Comparison of ENCODE assay signal across 17 cellular contexts in the genomic region with DNA sequence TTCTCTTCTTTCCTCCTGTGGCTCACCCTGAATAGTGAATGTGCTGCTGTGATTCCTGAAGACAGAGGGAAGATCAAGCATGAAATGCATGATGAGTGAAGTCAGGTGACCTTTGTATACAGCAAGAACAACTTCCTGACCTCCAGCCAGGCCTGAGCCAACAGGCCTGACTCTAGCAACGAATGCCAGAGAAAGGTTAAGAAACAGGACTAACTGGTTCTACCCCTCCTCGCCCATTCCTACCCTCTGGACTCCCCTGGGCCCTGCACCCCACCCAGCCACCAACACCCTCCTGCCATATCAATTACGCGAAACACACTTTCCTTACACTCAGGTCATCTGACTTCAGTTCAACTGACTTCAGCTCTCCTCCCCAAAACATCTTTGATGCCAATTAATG. TPM values are rescaled to one million over a fixed set of nuclear protein-coding genes. Genes with fewer than 3 reads are reported as not detected.
DNase-seq lines count a peak whose midpoint lies in the region; ATAC-seq, FAIRE-seq and TF ChIP-seq lines count a peak whose summit lies in the region.
"Had no signal": no experiment of that assay in that cellular context is flagged by ENCODE, and none has a peak within 500 bp of the region (broad histone marks: within the 10 kb centered on the region; RNA-seq: fewer than 3 reads in every experiment).

No MANE protein-coding gene starts in this region.

- POLR2A ChIA-PET in H1 (lab: Charles Lee; ENCODE audit: partially characterized antibody) = no interaction called here

- peaks cover 37 to 66% of the 10 kb centered on the region in 2 donors for H3K36me3 Mint-ChIP-seq in CD14-positive monocyte
- H3K36me3 Mint-ChIP-seq in HFFc6 (ENCODE audit: low read depth) = peaks cover 17% of the 10 kb centered on the region

- intact Hi-C loops in CD14-positive monocyte (cut with micrococcal nuclease) (loop anchor here (5.0 kb wide), 2 partner anchors 162 to 207 kb away; a partner anchor contains a TSS), mucosa of descending colon (cut with DNase I, micrococcal nuclease) (no loop called here)

- no peak overlapping the region for H3K14ac ChIP-seq in H1 (ENCODE audit: insufficient read length)

- H3K4me2 ChIP-seq in Karpas-422 (ENCODE audit: low read depth, low read length, poor library complexity, severe bottlenecking) (no peak overlapping the region), H1 (ENCODE audit: insufficient read depth in 1 of 2, low read depth in 2 of 2, low read length in 2 of 2) (no peak overlapping the region)

- CTCF ChIA-PET in H1 (lab: Charles Lee; ENCODE audit: partially characterized antibody) = interaction anchor here (0.7 to 1.5 kb wide), 3 partner anchors 11 to 195 kb away, joined by 4 to 5 read pairs (median 4); no protein-coding TSS in a partner anchor

- no peak overlapping the region for H3K56ac ChIP-seq in H1 (replicated peaks; ENCODE audit: insufficient read length, low read depth, low read length)

- 62% methylated on average over 4 of the region's 4 CpGs; no CpG with 5 or more reads in 1 of the 2 experiments for WGBS in H1 (ENCODE audit: extremely low coverage in 1 of 2, insufficient coverage in 1 of 2, insufficient read length in 1 of 2, insufficient replicate concordance in 2 of 2, low coverage in 1 of 2, low lambda C conversion rate in 2 of 2, missing lambda C conversion rate in 1 of 2), 2 experiments

- H4K20me1 ChIP-seq in Karpas-422 (ENCODE audit: insufficient read depth, low read depth, low read length) = no peaks in the 10 kb centered on the region
- H4K20me1 ChIP-seq in H1 (replicated peaks in 1 of 2; ENCODE audit: control insufficient read depth in 1 of 2, insufficient read depth in 2 of 2, low read length in 2 of 2) = no peaks in the 10 kb centered on the region

- no peak overlapping the region for H2BK120ac ChIP-seq in H1 (replicated peaks; ENCODE audit: low read depth, low read length)

- no peak overlapping the region for H3K18ac ChIP-seq in H1 (ENCODE audit: extremely low read depth, low read length)

- no peak overlapping the region for H4K5ac ChIP-seq in H1 (ENCODE audit: insufficient read length, low read depth, low read length)

- ATAC-seq in mucosa of descending colon = peak; percentile 69
- ATAC-seq in HG03045 (IDR thresholded peaks at IDR 0.05; ENCODE audit: unreplicated experiment) = no peak

- H2BK20ac ChIP-seq in H1 (ENCODE audit: low read length) = no peak overlapping the region

- H4K91ac ChIP-seq in H1 (replicated peaks; ENCODE audit: insufficient read length, low read length) = peak overlapping the region; percentile 17

- H2AFZ ChIP-seq in Karpas-422 (ENCODE audit: low read length) (no peak overlapping the region), H1 (ENCODE audit: low read length) (no peak overlapping the region)

- peaks cover 0 to 5% (median 0%) of the 10 kb centered on the region in 3 donors for H3K27me3 Mint-ChIP-seq in CD14-positive monocyte (ENCODE audit: low read depth in 3 of 3)
- H3K27me3 Mint-ChIP-seq in HFFc6 (ENCODE audit: insufficient read depth) = peaks cover 1% of the 10 kb centered on the region; the same call in 1 of the 2 replicates
- H3K27me3 Mint-ChIP-seq: B cell had no signal

- H3K4me1 Mint-ChIP-seq in CD14-positive monocyte = peaks cover 81% of the 10 kb centered on the region
- peaks cover 26% of the 10 kb centered on the region for H3K4me1 Mint-ChIP-seq in HFFc6 (ENCODE audit: low read depth)

- no peaks in the 10 kb centered on the region for H3K27me3 ChIP-seq in Karpas-422 (ENCODE audit: low read length)
- peaks cover 0 to 16% (median 8%) of the 10 kb centered on the region in 4 experiments; a peak in 5 of 7 replicates for H3K27me3 ChIP-seq in H1 (replicated peaks in 1 of 4; ENCODE audit: control insufficient read depth in 3 of 4, extremely low read depth in 1 of 4, insufficient read depth in 3 of 4, low read length in 3 of 4)

- no peak for DNase-seq in CD14-positive monocyte (ENCODE audit: low spot score)
- DNase-seq in Karpas-422 = peak; percentile 27
- DNase-seq in H1 (ENCODE audit: low read depth in 1 of 2, low spot score in 2 of 2) = no peak
- DNase-seq in mucosa of descending colon = peak; percentile 79 to 84 (median 83)
- no peak for DNase-seq in NCI-H2081 (lab: John Stamatoyannopoulos, UW)
- no peak for DNase-seq in HFFc6
- DNase-seq in GF-D8 (lab: John Stamatoyannopoulos, UW) = no peak
- DNase-seq: activated naive CD4-positive, alpha-beta T cell treated with Interleukin-2 at 50 U/mL for 16 hours; caudate nucleus; GOT3; hypothalamus; NCI-H1048; NCI-H446 treated with DMSO at 0.1 percent for 48 hours; RPMI8226; stimulated activated CD4-positive, alpha-beta T cell treated with anti-CD3 and anti-CD28 coated beads, Interleukin-2, amount 100 ng/mL, for 24 hours had no signal

- H4K8ac ChIP-seq in H1 (ENCODE audit: extremely low read depth, insufficient read depth, low read length) = no peak overlapping the region

- no peak overlapping the region for H2BK5ac ChIP-seq in H1 (ENCODE audit: low read depth, low read length)

- no peak for TF ChIP-seq POLR2A in H1 (IDR thresholded peaks at IDR 0.05; ENCODE audit: control extremely low read depth in 1 of 2, low read depth in 2 of 2, low read length in 2 of 2)

- H3K23me2 ChIP-seq in H1 (ENCODE audit: low read depth, low read length) = peaks cover 4% of the 10 kb centered on the region; the same call in 1 of the 2 replicates

- no peak for FAIRE-seq in H1 (lab: Jason Lieb, UNC)

- H3K4ac ChIP-seq in H1 (replicated peaks; ENCODE audit: insufficient read length, low read depth, low read length) = no peak overlapping the region

- no peak overlapping the region for H2BK12ac ChIP-seq in H1 (ENCODE audit: low read depth, low read length)

- no peaks in the 10 kb centered on the region for H3K9me2 ChIP-seq in Karpas-422 (replicated peaks; ENCODE audit: insufficient read depth, low read length)

- H3K9me3 Mint-ChIP-seq in CD14-positive monocyte (peaks cover 0 to 5% (median 0%) of the 10 kb centered on the region in 7 donors), HFFc6 (no peaks in the 10 kb centered on the region)

- H3K9me3 ChIP-seq in Karpas-422 (ENCODE audit: low read length) (no peaks in the 10 kb centered on the region), H1 (ENCODE audit: insufficient read depth in 2 of 2, low read depth in 1 of 2, low read length in 1 of 2) (no peaks in the 10 kb centered on the region), mucosa of descending colon (no peaks in the 10 kb centered on the region)

- no peak for TF ChIP-seq EP300 in H1 (IDR thresholded peaks at IDR 0.05; ENCODE audit: borderline replicate concordance in 1 of 2, low read depth in 2 of 2, low read length in 2 of 2)

- 0 out of 2 replicates have a peak, but pooled peaks cover 5% of the 10 kb centered on the region for H3K79me2 ChIP-seq in Karpas-422 (ENCODE audit: low read length)
- H3K79me2 ChIP-seq in H1 (ENCODE audit: control insufficient read depth in 1 of 2, insufficient read depth in 2 of 2, low read length in 2 of 2) = no peaks in the 10 kb centered on the region

- H3K4me3 ChIP-seq in Karpas-422 (ENCODE audit: low read length) = no peak overlapping the region
- no peak overlapping the region for H3K4me3 ChIP-seq in H1 (ENCODE audit: extremely low read depth in 1 of 4, insufficient read depth in 2 of 4, low read depth in 3 of 4, low read length in 4 of 4)
- H3K4me3 ChIP-seq in mucosa of descending colon = no peak overlapping the region

- H3K27ac Mint-ChIP-seq in CD14-positive monocyte (peak overlapping the region in 5 of 7 donors; percentile 26 to 79 (median 58)), HFFc6 (no peak overlapping the region)
- H3K27ac Mint-ChIP-seq: B cell had no signal

- H2AK5ac ChIP-seq in H1 (ENCODE audit: low read depth, low read length) = no peak overlapping the region

- no peaks in the 10 kb centered on the region for H3K79me1 ChIP-seq in H1 (ENCODE audit: low read depth, low read length)

- H3K27ac ChIP-seq in Karpas-422 (ENCODE audit: low read length) (no peak overlapping the region), H1 (ENCODE audit: low read depth, low read length) (no peak overlapping the region)

- H3K36me3 ChIP-seq in Karpas-422 (ENCODE audit: insufficient read depth, low read length) (no peaks in the 10 kb centered on the region), H1 (ENCODE audit: control insufficient read depth in 2 of 4, insufficient read depth in 4 of 4, low read length in 3 of 4) (no peaks in the 10 kb centered on the region), mucosa of descending colon (ENCODE audit: low read depth) (no peaks in the 10 kb centered on the region)

- TF ChIP-seq CTCF in CD14-positive monocyte (IDR thresholded peaks at IDR 0.05) (no peak), H1 (IDR thresholded peaks at IDR 0.05; ENCODE audit: control extremely low read depth in 1 of 3, insufficient read depth in 1 of 3, low read depth in 1 of 3, low read length in 3 of 3) (no peak), mucosa of descending colon (IDR thresholded peaks at IDR 0.05) (no peak), HFFc6 (IDR thresholded peaks at IDR 0.05) (no peak)

- no peak overlapping the region for H2BK15ac ChIP-seq in H1 (ENCODE audit: low read length)

- no peak overlapping the region for H3K23ac ChIP-seq in H1 (ENCODE audit: insufficient read length)

- no peak overlapping the region for H3K4me3 Mint-ChIP-seq in CD14-positive monocyte
- no peak overlapping the region for H3K4me3 Mint-ChIP-seq in HFFc6
- H3K4me3 Mint-ChIP-seq: B cell had no signal

- no peak overlapping the region for H3K9ac ChIP-seq in Karpas-422 (ENCODE audit: low read length)
- H3K9ac ChIP-seq in H1 (replicated peaks in 1 of 4; ENCODE audit: extremely low read depth in 1 of 4, low read depth in 3 of 4, low read length in 3 of 4) = no peak overlapping the region

- peaks cover 18% of the 10 kb centered on the region for H3K4me1 ChIP-seq in Karpas-422 (ENCODE audit: low read length)
- H3K4me1 ChIP-seq in H1 (replicated peaks in 1 of 4; ENCODE audit: control insufficient read depth in 3 of 4, insufficient read depth in 4 of 4, low read length in 3 of 4) = peaks cover 0 to 10% (median 7%) of the 10 kb centered on the region in 4 experiments; a peak in 4 of 7 replicates
- H3K4me1 ChIP-seq in mucosa of descending colon (ENCODE audit: low read depth) = peaks cover 27% of the 10 kb centered on the region

- no peak for TF ChIP-seq RAD21 in H1 (IDR thresholded peaks at IDR 0.05 in 1 of 2, conservative IDR thresholded peaks at IDR 0.05 in 1 of 2; ENCODE audit: low read depth in 2 of 2, low read length in 2 of 2)

RNA-seq across cellular contexts. Expression of a gene that starts 4.9 kb away (rescaled TPM):
- polyA plus RNA-seq in CD14-positive monocyte (10 to 100 TPM; 29.1 to 42.3 TPM), H1 (2011; rRNA removed) (2.8 and 3.3 TPM in 2 replicates)
- 14.5 and 17.2 TPM in 2 replicates for total RNA-seq in Karpas-422 (2014; rRNA removed; shearing (Covaris generic); ENCODE audit: low replicate concordance)
- total RNA-seq in H1 (2021; fragmentation: NEBNext Ultra II Directional; extraction: Animal tissue kit (Norgen Biotek cat#: 25700)) = 6.9 and 7.2 TPM in 2 replicates
- polyA plus RNA-seq in H1 (2011; cell fraction: cytosol; rRNA removed) = 3.4 TPM
- polyA plus RNA-seq in H1 (2011; cell fraction: nucleus; rRNA removed) = 4.5 TPM
- 3.5 to 4.1 TPM (median 3.7 TPM) in 4 replicates for polyA plus RNA-seq in H1 (2012, experiment 1 of 2)
- polyA plus RNA-seq in H1 (2012, experiment 2 of 2) = 0.94 TPM
- polyA plus RNA-seq in H1 (2013, experiment 1 of 2) = 5.8 TPM
- polyA plus RNA-seq in H1 (2013, experiment 2 of 2) = 6.1 TPM
- 6.6 and 14.3 TPM in 2 replicates for polyA minus RNA-seq in H1 (2011; rRNA and poly(A)+ RNA removed)
- 6.1 TPM for polyA minus RNA-seq in H1 (2011; cell fraction: cytosol; rRNA and poly(A)+ RNA removed)
- 10.0 TPM for polyA minus RNA-seq in H1 (2011; cell fraction: nucleus; rRNA and poly(A)+ RNA removed)
- total RNA-seq in mucosa of descending colon = 10 to 100 TPM; 18.8 to 43.8 (median 19.5) TPM
- total RNA-seq in HFFc6 (2021; fragmentation: NEBNext Ultra II Directional; extraction: Animal tissue kit (Norgen Biotek cat#: 25700)) = 1 to 10 TPM; 3.5 to 9.4 (median 8.2) TPM

Comparison
In these comparisons a context has a peak if more than half of its experiments do, and no peak if none do; other contexts are left out.
1. DNase-seq: peak in Karpas-422 (single experiment) and mucosa of descending colon (3 of 3); none in CD14-positive monocyte (single experiment), H1 (0 of 2), NCI-H2081 (0 of 2), HFFc6 (single experiment) and GF-D8 (single experiment).
2. intact Hi-C loops: an anchor here in CD14-positive monocyte (5.0 kb wide); none called in mucosa of descending colon.